ENCODE assay signal across 8 cellular contexts in genomic region chr16:2883027-2883846, GRCh38. TPM values are rescaled to one million over a fixed set of nuclear protein-coding genes. Genes with fewer than 3 reads are reported as not detected.
DNase-seq lines count a peak whose midpoint lies in the region; TF ChIP-seq lines count a peak whose summit lies in the region.

A gene with protein sequence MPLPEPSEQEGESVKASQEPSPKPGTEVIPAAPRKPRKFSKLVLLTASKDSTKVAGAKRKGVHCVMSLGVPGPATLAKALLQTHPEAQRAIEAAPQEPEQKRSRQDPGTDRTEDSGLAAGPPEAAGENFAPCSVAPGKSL (plus strand): TSS chr16:2883215. CDS start chr16:2896450, 13,235 bp downstream.

- H2AFZ ChIP-seq in neuronal stem cell (ENCODE audit: low read length): peak within 1 kb of the TSS; percentile 95

- peak; percentile 94 for DNase-seq in GM03348 (ENCODE audit: low spot score)
- DNase-seq in HEK293T (ENCODE audit: extremely low spot score): peak; percentile 95
- peak; percentile 93 for DNase-seq in MV-4-11 (lab: John Stamatoyannopoulos, UW)
- DNase-seq in SK-MEL-5 (ENCODE audit: low read depth, low spot score): peak; percentile 90
- DNase-seq in activated naive CD4-positive, alpha-beta T cell treated with Interleukin-2 at 50 U/mL for 16 hours: peak; percentile 100
- peak; percentile 92 for DNase-seq in foreskin melanocyte
- DNase-seq in neuronal stem cell (ENCODE audit: low spot score): peak; percentile 98

- H3K18ac ChIP-seq in neuronal stem cell (ENCODE audit: low read length): peak within 1 kb of the TSS; percentile 92

- H2BK120ac ChIP-seq in neuronal stem cell (ENCODE audit: low read depth, low read length): no peak within 1 kb of the TSS

- H3K14ac ChIP-seq in neuronal stem cell (ENCODE audit: low read length): peak within 1 kb of the TSS; percentile 97

- peak within 1 kb of the TSS; percentile 99 for H3K9ac ChIP-seq in neuronal stem cell (ENCODE audit: low read depth, low read length, poor library complexity)

- H3K4me3 ChIP-seq in neuronal stem cell (ENCODE audit: low read length in 2 of 2): peak within 1 kb of the TSS; percentile 60 to 95

- peaks cover 2% of the 10 kb centered on the region for H3K79me1 ChIP-seq in neuronal stem cell (ENCODE audit: low read depth, low read length)

- peak within 1 kb of the TSS; percentile 76 for H3K4ac ChIP-seq in neuronal stem cell (ENCODE audit: low read length)

- TF ChIP-seq CTCF in subcutaneous adipose tissue (IDR thresholded peaks at IDR 0.05; ENCODE audit: low read depth): no peak

- no peak within 1 kb of the TSS for H2BK12ac ChIP-seq in neuronal stem cell (ENCODE audit: low read length)

- H2BK15ac ChIP-seq in neuronal stem cell (ENCODE audit: low read length): peak within 1 kb of the TSS; percentile 75

- in situ Hi-C loops in SK-MEL-5 (cut with HindIII; ENCODE audit: low pct_unique_long_range_greater_than_20kb, low sequenced_read_pairs): no loop called here

- WGBS in neuronal stem cell (ENCODE audit: extremely low coverage in 2 of 2, insufficient read length in 2 of 2, insufficient replicate concordance in 1 of 2), 2 donors: no CpG with 5 or more reads among the region's 82 CpGs

- H3K23ac ChIP-seq in neuronal stem cell (ENCODE audit: low read depth, low read length, poor library complexity): peak within 1 kb of the TSS; percentile 97

- H3K27ac ChIP-seq in neuronal stem cell (replicated peaks; ENCODE audit: low read length): peak within 1 kb of the TSS; percentile 84

- CTCF ChIA-PET in HEK293T (lab: Yijun Ruan, JAX): interaction anchor here (0.9 to 1.3 kb wide), 4 partner anchors 15 to 59 kb away, joined by 3 to 10 read pairs (median 4); no protein-coding TSS in a partner anchor

- no peak within 1 kb of the TSS for H4K91ac ChIP-seq in neuronal stem cell (ENCODE audit: low read depth, low read length, poor library complexity)

- no peaks in the 10 kb centered on the region for H3K27me3 ChIP-seq in neuronal stem cell (ENCODE audit: control insufficient read depth in 3 of 3, insufficient read depth in 3 of 3, low read depth in 1 of 3, low read length in 3 of 3)

- H2BK5ac ChIP-seq in neuronal stem cell (ENCODE audit: low read length): peak within 1 kb of the TSS; percentile 88

- H3K36me3 ChIP-seq in neuronal stem cell (replicated peaks in 1 of 2; ENCODE audit: control insufficient read depth in 2 of 2, insufficient read depth in 2 of 2, low read length in 2 of 2): no peaks in the 10 kb centered on the region

- H4K8ac ChIP-seq in neuronal stem cell (ENCODE audit: low read depth, low read length): peak within 1 kb of the TSS; percentile 92

- peaks cover 1 to 5% of the 10 kb centered on the region in 2 donors for H3K4me1 ChIP-seq in neuronal stem cell (ENCODE audit: control insufficient read depth in 2 of 2, insufficient read depth in 1 of 2, low read depth in 1 of 2, low read length in 2 of 2)

- H2AK5ac ChIP-seq in neuronal stem cell (ENCODE audit: low read depth, low read length): peak within 1 kb of the TSS; percentile 56

- POLR2A ChIA-PET in HEK293T (lab: Yijun Ruan, JAX): interaction anchor here (0.7 to 2.1 kb wide), 18 partner anchors 9 to 130 kb away, joined by 3 to 24 read pairs (median 6); partner anchors contain the start of genes FLYWCH1, PKMYT1 and SRRM2

- H3K9me3 ChIP-seq in neuronal stem cell (replicated peaks in 1 of 2; ENCODE audit: control insufficient read depth in 2 of 2, insufficient read depth in 1 of 2, low read depth in 1 of 2, low read length in 2 of 2): peaks cover 3 to 10% of the 10 kb centered on the region in 2 donors

- H3K4me2 ChIP-seq in neuronal stem cell (ENCODE audit: insufficient read depth, low read length, poor library complexity, severe bottlenecking): peak within 1 kb of the TSS; percentile 98

TF ChIP-seq in HEK293T, 16 proteins besides CTCF, POLR2A, EP300 and RAD21:
- TF ChIP-seq L3MBTL2 (conservative IDR thresholded peaks at IDR 0.05): no peak; the same call in 1 of the 2 replicates
- TF ChIP-seq NFRKB (IDR thresholded peaks at IDR 0.05): no peak
- no peak for TF ChIP-seq LEF1 (IDR thresholded peaks at IDR 0.05; ENCODE audit: borderline replicate concordance)
- TF ChIP-seq BHLHE40 (IDR thresholded peaks at IDR 0.05; ENCODE audit: borderline replicate concordance): no peak
- TF ChIP-seq FOXK2 (IDR thresholded peaks at IDR 0.05): no peak
- TF ChIP-seq CTBP1 (IDR thresholded peaks at IDR 0.05; ENCODE audit: borderline replicate concordance): no peak
- TF ChIP-seq ARNT (IDR thresholded peaks at IDR 0.05): no peak
- TF ChIP-seq SP1 (IDR thresholded peaks at IDR 0.05): no peak
- TF ChIP-seq, protein P1, sequence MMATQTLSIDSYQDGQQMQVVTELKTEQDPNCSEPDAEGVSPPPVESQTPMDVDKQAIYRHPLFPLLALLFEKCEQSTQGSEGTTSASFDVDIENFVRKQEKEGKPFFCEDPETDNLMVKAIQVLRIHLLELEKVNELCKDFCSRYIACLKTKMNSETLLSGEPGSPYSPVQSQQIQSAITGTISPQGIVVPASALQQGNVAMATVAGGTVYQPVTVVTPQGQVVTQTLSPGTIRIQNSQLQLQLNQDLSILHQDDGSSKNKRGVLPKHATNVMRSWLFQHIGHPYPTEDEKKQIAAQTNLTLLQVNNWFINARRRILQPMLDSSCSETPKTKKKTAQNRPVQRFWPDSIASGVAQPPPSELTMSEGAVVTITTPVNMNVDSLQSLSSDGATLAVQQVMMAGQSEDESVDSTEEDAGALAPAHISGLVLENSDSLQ (IDR thresholded peaks at IDR 0.05): no peak
- TF ChIP-seq ZNF384 (IDR thresholded peaks at IDR 0.05): no peak
- TF ChIP-seq FOXA1 (IDR thresholded peaks at IDR 0.05): no peak
- no peak for TF ChIP-seq TARDBP (IDR thresholded peaks at IDR 0.05)
- TF ChIP-seq FOXM1 (IDR thresholded peaks at IDR 0.05; ENCODE audit: borderline replicate concordance): no peak
- TF ChIP-seq SUZ12 (IDR thresholded peaks at IDR 0.05): no peak
- no peak for TF ChIP-seq HDGF (IDR thresholded peaks at IDR 0.05; ENCODE audit: borderline replicate concordance)
- TF ChIP-seq ELF4 (IDR thresholded peaks at IDR 0.05): no peak
TF ChIP-seq in HEK293T: peak in this region for 0.

RNA-seq across cellular contexts. Expression of the gene that starts here (rescaled TPM):
- total RNA-seq in SK-MEL-5 (2014; rRNA removed; shearing (Covaris generic)): 30.3 and 31.8 TPM in 2 replicates
- 64.1 and 71.9 TPM in 2 replicates for polyA plus RNA-seq in SK-MEL-5 (2015; cell fraction: cytosol; rRNA removed)
- polyA plus RNA-seq in SK-MEL-5 (2015; cell fraction: nucleus; rRNA removed): 4.5 and 9.3 TPM in 2 replicates
- polyA plus RNA-seq in neuronal stem cell (2013, experiment 1 of 2): 25.5 TPM
- polyA plus RNA-seq in neuronal stem cell (2013, experiment 2 of 2): 24.0 TPM
- 10 to 100 TPM; 20.5 to 61.4 (median 29.1) TPM for total RNA-seq in subcutaneous adipose tissue

Comparison
In these comparisons a context has a peak if more than half of its experiments do, and no peak if none do; other contexts are left out.
1. Peak in every context shown above with its lines: DNase-seq, H3K4me3 ChIP-seq and H3K27ac ChIP-seq.